In the genomic region with DNA sequence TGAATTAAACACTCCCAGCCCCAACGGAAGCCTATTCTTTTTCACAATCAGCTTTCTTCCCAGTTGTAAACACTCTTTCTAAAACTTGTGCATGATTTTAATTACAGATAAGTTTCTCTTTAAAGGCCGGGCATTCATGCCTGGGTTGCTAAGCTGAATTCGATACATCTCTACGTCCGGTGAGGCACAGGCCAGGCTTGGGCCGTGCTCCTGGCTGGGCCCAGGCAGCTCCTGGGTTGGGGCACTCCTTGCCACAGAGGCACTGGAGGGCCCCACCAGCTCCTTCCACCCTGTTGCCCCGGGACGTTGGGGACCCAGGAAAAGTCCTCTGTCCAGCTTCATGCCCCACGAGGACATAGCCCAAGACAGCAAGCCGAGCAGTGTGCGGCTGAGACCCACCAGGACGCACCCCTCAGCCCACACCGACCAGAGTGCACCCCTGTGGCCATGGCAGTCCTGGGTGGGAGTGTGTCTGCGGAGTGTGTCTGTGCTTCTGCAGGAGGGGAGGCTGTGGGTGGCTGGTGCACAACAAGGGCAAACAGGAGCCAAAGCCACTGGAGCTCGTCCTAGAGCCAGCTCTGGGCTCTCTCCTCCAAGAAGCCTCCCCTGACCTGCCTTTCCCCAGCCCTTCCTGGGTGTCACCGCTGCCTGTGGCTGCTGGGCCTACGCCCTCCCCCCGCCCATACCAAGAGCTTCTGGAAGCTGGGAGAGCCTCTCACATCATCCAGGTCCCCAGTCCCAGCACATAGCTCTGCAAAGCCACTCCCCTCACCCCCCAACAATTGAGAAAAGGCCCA, we compare ENCODE assay signal across 15 cellular contexts.
"Had no signal": no experiment of that assay in that cellular context is flagged by ENCODE, and none has a peak within 500 bp of the region (broad histone marks: within the 10 kb centered on the region; RNA-seq: fewer than 3 reads in every experiment).

No MANE protein-coding gene starts in this region.

- ATAC-seq: activated CD4-positive, alpha-beta T cell treated with anti-CD3 and anti-CD28 coated beads for 36 hours; activated naive CD4-positive, alpha-beta T cell treated with anti-CD3 and anti-CD28 coated beads, Interleukin-2, amount 50 U/mL, for 72 hours; activated T-cell treated with anti-CD3 and anti-CD28 coated beads, Interleukin-2, amount 50 U/mL, for 4 hours; foreskin keratinocyte; heart right ventricle; left colon; stimulated activated memory B cell treated with anti-CD40 and anti-IgM and Interleukin-4, amounts not matched to agents 10 μg/mL and 1 μg/mL and 100 μg/mL, for 72 hours; T-helper 17 cell had no signal

- H3K4me3 Mint-ChIP-seq: activated CD4-positive, alpha-beta memory T cell treated with anti-CD3 and anti-CD28 coated beads, Interleukin-2, amount 10 ng/mL, durations not matched to agents 7 days and 5 days; activated CD4-positive, alpha-beta T cell treated with anti-CD3 and anti-CD28 coated beads for 36 hours; activated T-cell treated with anti-CD3 and anti-CD28 coated beads, Interleukin-2, amount 50 U/mL, for 4 hours; central memory CD8-positive, alpha-beta T cell; memory B cell; stimulated activated memory B cell treated with anti-CD40 and anti-IgM and Interleukin-4, amounts not matched to agents 10 μg/mL and 1 μg/mL and 100 μg/mL, for 72 hours; T-helper 17 cell had no signal

- H3K36me3 Mint-ChIP-seq: activated naive CD4-positive, alpha-beta T cell treated with anti-CD3 and anti-CD28 coated beads, Interleukin-2, amount 50 U/mL, for 72 hours; memory B cell; stimulated activated memory B cell treated with anti-CD40 and anti-IgM and Interleukin-4, amounts not matched to agents 10 μg/mL and 1 μg/mL and 100 μg/mL, for 72 hours had no signal

- DNase-seq: activated CD4-positive, alpha-beta memory T cell treated with anti-CD3 and anti-CD28 coated beads, Interleukin-2, amount 10 ng/mL, durations not matched to agents 7 days and 5 days; activated CD4-positive, alpha-beta T cell treated with anti-CD3 and anti-CD28 coated beads for 36 hours; activated effector memory CD4-positive, alpha-beta T cell treated with Interleukin-2 at 50 U/mL for 16 hours; activated T-cell treated with anti-CD3 and anti-CD28 coated beads, Interleukin-2, amount 50 U/mL, for 4 hours; effector memory CD4-positive, alpha-beta T cell; foreskin keratinocyte; stimulated activated CD4-positive, alpha-beta T cell treated with anti-CD3 and anti-CD28 coated beads, Interleukin-2, amount 100 ng/mL, for 48 hours; T-helper 17 cell; transverse colon had no signal

- H3K9me3 Mint-ChIP-seq: activated CD4-positive, alpha-beta memory T cell treated with anti-CD3 and anti-CD28 coated beads, Interleukin-2, amount 10 ng/mL, durations not matched to agents 7 days and 5 days; activated naive CD4-positive, alpha-beta T cell treated with anti-CD3 and anti-CD28 coated beads, Interleukin-2, amount 50 U/mL, for 72 hours; activated T-cell treated with anti-CD3 and anti-CD28 coated beads, Interleukin-2, amount 50 U/mL, for 4 hours; central memory CD8-positive, alpha-beta T cell; memory B cell; stimulated activated memory B cell treated with anti-CD40 and anti-IgM and Interleukin-4, amounts not matched to agents 10 μg/mL and 1 μg/mL and 100 μg/mL, for 72 hours had no signal

- H3K4me1 Mint-ChIP-seq: activated CD4-positive, alpha-beta memory T cell treated with anti-CD3 and anti-CD28 coated beads, Interleukin-2, amount 10 ng/mL, durations not matched to agents 7 days and 5 days; activated CD4-positive, alpha-beta T cell treated with anti-CD3 and anti-CD28 coated beads for 36 hours; central memory CD8-positive, alpha-beta T cell; memory B cell; stimulated activated memory B cell treated with anti-CD40 and anti-IgM and Interleukin-4, amounts not matched to agents 10 μg/mL and 1 μg/mL and 100 μg/mL, for 72 hours; T-helper 17 cell had no signal

- H3K27ac Mint-ChIP-seq: activated CD4-positive, alpha-beta memory T cell treated with anti-CD3 and anti-CD28 coated beads, Interleukin-2, amount 10 ng/mL, durations not matched to agents 7 days and 5 days; activated CD4-positive, alpha-beta T cell treated with anti-CD3 and anti-CD28 coated beads for 36 hours; activated naive CD4-positive, alpha-beta T cell treated with anti-CD3 and anti-CD28 coated beads, Interleukin-2, amount 50 U/mL, for 72 hours; memory B cell; stimulated activated memory B cell treated with anti-CD40 and anti-IgM and Interleukin-4, amounts not matched to agents 10 μg/mL and 1 μg/mL and 100 μg/mL, for 72 hours; T-helper 17 cell had no signal
